In genomic region chr3:15292765-15293522, GRCh38 we compare ENCODE assay signal across 10 cellular contexts. TPM values are rescaled to one million over a fixed set of nuclear protein-coding genes. Genes with fewer than 3 reads are reported as not detected.
A peak's percentile ranks its signal among the peaks of the same experiment; 100 is the strongest.
DNase-seq lines count a peak whose midpoint lies in the region; ATAC-seq and TF ChIP-seq lines count a peak whose summit lies in the region.
"Had no signal": no experiment of that assay in that cellular context is flagged by ENCODE, and none has a peak within 500 bp of the region (broad histone marks: within the 10 kb centered on the region; RNA-seq: fewer than 3 reads in every experiment).

No MANE protein-coding gene starts in this region.

- intact Hi-C loops in heart right ventricle (cut with DNase I), result no loop called here
- intact Hi-C loops in psoas muscle (cut with DNase I), result no loop called here

- H3K27me3 Mint-ChIP-seq in CD8-positive, alpha-beta memory T cell, result no peaks in the 10 kb centered on the region
- no peaks in the 10 kb centered on the region for H3K27me3 Mint-ChIP-seq in activated T-helper 17 cell treated with anti-CD3 and anti-CD28 coated beads, Interleukin-2, amount 50 U/mL, for 72 hours
- H3K27me3 Mint-ChIP-seq: activated CD4-positive, alpha-beta T cell treated with anti-CD3 and anti-CD28 coated beads for 36 hours had no signal

- POLR2A ChIA-PET in CD8-positive, alpha-beta memory T cell (lab: Charles Lee), result interaction anchor here (0.5 to 2.1 kb wide), 6 partner anchors 11 to 53 kb away, joined by 3 to 7 read pairs (median 4); no protein-coding TSS in a partner anchor

- H3K36me3 ChIP-seq in CD8-positive, alpha-beta memory T cell (ENCODE audit: insufficient read depth, low read length), result no peaks in the 10 kb centered on the region
- H3K36me3 ChIP-seq in heart right ventricle, result no peaks in the 10 kb centered on the region
- H3K36me3 ChIP-seq in psoas muscle (ENCODE audit: insufficient read depth in 1 of 2, low read depth in 1 of 2), result no peaks in the 10 kb centered on the region

- peaks cover 88 to 98% (median 95%) of the 10 kb centered on the region in 3 donors for H3K4me1 Mint-ChIP-seq in CD8-positive, alpha-beta memory T cell
- peaks cover 50% of the 10 kb centered on the region for H3K4me1 Mint-ChIP-seq in activated T-helper 17 cell treated with anti-CD3 and anti-CD28 coated beads, Interleukin-2, amount 50 U/mL, for 72 hours

- H3K4me1 ChIP-seq in CD8-positive, alpha-beta memory T cell (ENCODE audit: insufficient read depth, low read length), result peaks cover 92% of the 10 kb centered on the region
- peaks cover 3 to 93% (median 35%) of the 10 kb centered on the region in 9 donors for H3K4me1 ChIP-seq in heart right ventricle
- peaks cover 22% of the 10 kb centered on the region for H3K4me1 ChIP-seq in psoas muscle

- peak overlapping the region in 6 of 7 donors; percentile 70 to 91 (median 84) for H3K4me3 Mint-ChIP-seq in CD8-positive, alpha-beta memory T cell
- H3K4me3 Mint-ChIP-seq in activated T-helper 17 cell treated with anti-CD3 and anti-CD28 coated beads, Interleukin-2, amount 50 U/mL, for 72 hours, result peak overlapping the region; percentile 68
- H3K4me3 Mint-ChIP-seq: activated CD4-positive, alpha-beta T cell treated with anti-CD3 and anti-CD28 coated beads for 36 hours had no signal

- H3K27me3 ChIP-seq in CD8-positive, alpha-beta memory T cell (ENCODE audit: insufficient read depth, low read length, poor library complexity, severe bottlenecking), result no peaks in the 10 kb centered on the region
- H3K27me3 ChIP-seq in heart right ventricle (no peaks in the 10 kb centered on the region), psoas muscle (ENCODE audit: insufficient read depth in 3 of 3, low read length in 2 of 3) (no peaks in the 10 kb centered on the region)

- H3K27ac Mint-ChIP-seq in CD8-positive, alpha-beta memory T cell, result peak overlapping the region; percentile 55 to 98 (median 94)
- H3K27ac Mint-ChIP-seq in activated T-helper 17 cell treated with anti-CD3 and anti-CD28 coated beads, Interleukin-2, amount 50 U/mL, for 72 hours, result peak overlapping the region; percentile 86

- peak overlapping the region; percentile 43 for H3K27ac ChIP-seq in CD8-positive, alpha-beta memory T cell (ENCODE audit: low read depth, low read length)
- peak overlapping the region in 8 of 10 donors; percentile 7 to 96 (median 56) for H3K27ac ChIP-seq in heart right ventricle
- peak overlapping the region; percentile 74 for H3K27ac ChIP-seq in psoas muscle

- TF ChIP-seq CTCF in heart right ventricle (IDR thresholded peaks at IDR 0.05), result no peak
- no peak for TF ChIP-seq CTCF in psoas muscle (IDR thresholded peaks at IDR 0.05)

- H3K9me3 ChIP-seq in CD8-positive, alpha-beta memory T cell (ENCODE audit: low read length), result no peaks in the 10 kb centered on the region
- H3K9me3 ChIP-seq in heart right ventricle (no peaks in the 10 kb centered on the region), psoas muscle (no peaks in the 10 kb centered on the region)

- no peak overlapping the region for H3K4me3 ChIP-seq in CD8-positive, alpha-beta memory T cell (ENCODE audit: low read length)
- H3K4me3 ChIP-seq in heart right ventricle (no peak overlapping the region), psoas muscle (no peak overlapping the region)

- CTCF ChIA-PET in CD8-positive, alpha-beta memory T cell (lab: Charles Lee), result interaction anchor here (1.2 to 1.8 kb wide), 2 partner anchors 25 to 40 kb away, joined by 6 to 9 read pairs; partner anchors contain the start of gene SH3BP5

- ATAC-seq in activated T-helper 17 cell treated with anti-CD3 and anti-CD28 coated beads, Interleukin-2, amount 50 U/mL, for 72 hours (replicated peaks), result no peak
- peak; percentile 26 to 63 (median 50) for ATAC-seq in heart right ventricle
- ATAC-seq in psoas muscle, result peak; percentile 65 to 87 (median 74)
- ATAC-seq in GM21825 (IDR thresholded peaks at IDR 0.05; ENCODE audit: unreplicated experiment), result no peak
- ATAC-seq in GM18907 (IDR thresholded peaks at IDR 0.05; ENCODE audit: unreplicated experiment), result no peak
- ATAC-seq in HG03039 (IDR thresholded peaks at IDR 0.05; ENCODE audit: unreplicated experiment), result no peak
- no peak for ATAC-seq in GM18858 (IDR thresholded peaks at IDR 0.05; ENCODE audit: unreplicated experiment)

- H3K9me3 Mint-ChIP-seq in CD8-positive, alpha-beta memory T cell, result no peaks in the 10 kb centered on the region
- no peaks in the 10 kb centered on the region for H3K9me3 Mint-ChIP-seq in activated T-helper 17 cell treated with anti-CD3 and anti-CD28 coated beads, Interleukin-2, amount 50 U/mL, for 72 hours

- H3K36me3 Mint-ChIP-seq in CD8-positive, alpha-beta memory T cell, result peaks cover 11 to 24% (median 21%) of the 10 kb centered on the region in 3 donors
- peaks cover 18% of the 10 kb centered on the region for H3K36me3 Mint-ChIP-seq in activated T-helper 17 cell treated with anti-CD3 and anti-CD28 coated beads, Interleukin-2, amount 50 U/mL, for 72 hours (ENCODE audit: low read depth)

- WGBS in heart right ventricle, 2 donors, result 48 to 62% methylated on average over 13 of the region's 13 CpGs
- WGBS in psoas muscle, 3 donors, result 36 to 53% (median 38%) methylated on average over 13 of the region's 13 CpGs

- peak in 1 of 5 donors; percentile 10 for DNase-seq in CD8-positive, alpha-beta memory T cell
- peak; percentile 43 to 57 for DNase-seq in heart right ventricle
- peak; percentile 71 to 72 for DNase-seq in psoas muscle
- DNase-seq: NCI-H510A had no signal

RNA-seq across cellular contexts. Expression of gene SH3BP5, which starts 39.4 kb away (rescaled TPM):
- 10 to 100 TPM; 14.2 to 15.5 TPM for total RNA-seq in CD8-positive, alpha-beta memory T cell
- polyA plus RNA-seq in CD8-positive, alpha-beta memory T cell, result 84.3 TPM
- 10 to 100 TPM; 20.2 to 24.6 TPM for total RNA-seq in activated T-helper 17 cell treated with anti-CD3 and anti-CD28 coated beads, Interleukin-2, amount 50 U/mL, for 72 hours
- total RNA-seq in heart right ventricle (10 to 100 TPM in 4 of 10 donors, 1 to 10 TPM in 6; 6.7 to 22.4 (median 9.4) TPM), psoas muscle (10 to 100 TPM; 14.4 to 57.1 (median 23.6) TPM)
- polyA plus RNA-seq in heart right ventricle (10 to 100 TPM in 1 of 2 donors, 1 to 10 TPM in 1; 9.9 to 11.4 TPM), psoas muscle (10 to 100 TPM; 42.8 to 63.0 (median 59.2) TPM)

Comparison
In these comparisons a context has a peak if more than half of its experiments do, and no peak if none do; other contexts are left out.
1. ATAC-seq: peak in heart right ventricle (8 of 8) and psoas muscle (4 of 4); none in activated T-helper 17 cell treated with anti-CD3 and anti-CD28 coated beads, Interleukin-2, amount 50 U/mL, for 72 hours (single experiment), GM21825 (single experiment), GM18907 (single experiment), HG03039 (single experiment) and GM18858 (single experiment).
2. Peak in every context shown above with its lines, with median percentiles within 50 percentile points of each other: H3K27ac ChIP-seq.